1 cellular context compared by ENCODE assay signal in genomic region chr2:202588647-202589581, GRCh38.
A peak's percentile ranks its signal among the peaks of the same experiment; 100 is the strongest.
TF ChIP-seq lines count a peak whose summit lies in the region.

No MANE protein-coding gene starts in this region.

TF ChIP-seq in HepG2, 621 proteins besides CTCF, POLR2A, EP300 and RAD21 (continued from another document and continues in another):
- TF ChIP-seq ZBTB26 (CRISPR knock-in tag; IDR thresholded peaks at IDR 0.05; ENCODE audit: borderline replicate concordance) (0 out of 2 replicates have a peak, but pooled peaks have one; percentile 72), ZNF337 (CRISPR knock-in tag; IDR thresholded peaks at IDR 0.05; ENCODE audit: borderline replicate concordance, low read depth) (peak; percentile 89; the same call in 1 of the 2 replicates), ZNF530 (CRISPR knock-in tag; IDR thresholded peaks at IDR 0.05; ENCODE audit: low read depth) (no peak), ZFP36L2 (CRISPR knock-in tag; IDR thresholded peaks at IDR 0.05) (0 out of 2 replicates have a peak, but pooled peaks have one; percentile 31), ATF4 (CRISPR knock-in tag; IDR thresholded peaks at IDR 0.05) (no peak), ZFP41 (CRISPR knock-in tag; IDR thresholded peaks at IDR 0.05; ENCODE audit: borderline replicate concordance) (no peak), ZNF225 (CRISPR knock-in tag; IDR thresholded peaks at IDR 0.05) (no peak), ZNF746 (CRISPR knock-in tag; IDR thresholded peaks at IDR 0.05) (no peak), ZMAT5 (CRISPR knock-in tag; IDR thresholded peaks at IDR 0.05; ENCODE audit: borderline replicate concordance, low read depth) (no peak), ZFP91 (CRISPR knock-in tag; IDR thresholded peaks at IDR 0.05; ENCODE audit: borderline replicate concordance) (peak; percentile 74; the same call in 1 of the 2 replicates), NCOA2 (CRISPR knock-in tag; IDR thresholded peaks at IDR 0.05) (peak; percentile 60), ATF6 (CRISPR knock-in tag; conservative IDR thresholded peaks at IDR 0.05) (no peak), ZSCAN9 (CRISPR knock-in tag; IDR thresholded peaks at IDR 0.05; ENCODE audit: borderline replicate concordance) (no peak), IKZF5 (CRISPR knock-in tag; IDR thresholded peaks at IDR 0.05) (peak; percentile 65; the same call in 1 of the 2 replicates), DR1 (CRISPR knock-in tag; IDR thresholded peaks at IDR 0.05) (no peak), AFF4 (CRISPR knock-in tag; IDR thresholded peaks at IDR 0.05) (no peak), ZNF687 (CRISPR knock-in tag; IDR thresholded peaks at IDR 0.05) (peak; percentile 78), CENPX (CRISPR knock-in tag; IDR thresholded peaks at IDR 0.05) (no peak), ZNF552 (CRISPR knock-in tag; IDR thresholded peaks at IDR 0.05; ENCODE audit: borderline replicate concordance) (no peak), ZNF639 (CRISPR knock-in tag; conservative IDR thresholded peaks at IDR 0.05) (no peak), TBL1XR1 (IDR thresholded peaks at IDR 0.05; ENCODE audit: borderline replicate concordance, low read length, partially characterized antibody) (no peak), TP53 (CRISPR knock-in tag; conservative IDR thresholded peaks at IDR 0.05) (no peak), SIN3A (IDR thresholded peaks at IDR 0.05; ENCODE audit: borderline replicate concordance, low read depth, low read length) (peak; percentile 45; the same call in 1 of the 2 replicates), TCF12 (IDR thresholded peaks at IDR 0.05) (no peak), TCF12 (CRISPR knock-in tag; IDR thresholded peaks at IDR 0.05) (no peak), ZNF563 (CRISPR knock-in tag; IDR thresholded peaks at IDR 0.05) (peak; percentile 50; the same call in 1 of the 2 replicates), TAF15 (IDR thresholded peaks at IDR 0.05; ENCODE audit: low read depth, low read length, poor library complexity, severe bottlenecking) (no peak), SNAPC2 (CRISPR knock-in tag; IDR thresholded peaks at IDR 0.05) (0 out of 2 replicates have a peak, but pooled peaks have one; percentile 41), ZNF281 (CRISPR knock-in tag; IDR thresholded peaks at IDR 0.05; ENCODE audit: borderline replicate concordance) (no peak; the same call in 1 of the 2 replicates), CHD2 (IDR thresholded peaks at IDR 0.05; ENCODE audit: low read depth, low read length) (no peak), NCOA1 (CRISPR knock-in tag; IDR thresholded peaks at IDR 0.05) (0 out of 2 replicates have a peak, but pooled peaks have one; percentile 8)
